ENCODE assay signal across 20 cellular contexts in the genomic region with DNA sequence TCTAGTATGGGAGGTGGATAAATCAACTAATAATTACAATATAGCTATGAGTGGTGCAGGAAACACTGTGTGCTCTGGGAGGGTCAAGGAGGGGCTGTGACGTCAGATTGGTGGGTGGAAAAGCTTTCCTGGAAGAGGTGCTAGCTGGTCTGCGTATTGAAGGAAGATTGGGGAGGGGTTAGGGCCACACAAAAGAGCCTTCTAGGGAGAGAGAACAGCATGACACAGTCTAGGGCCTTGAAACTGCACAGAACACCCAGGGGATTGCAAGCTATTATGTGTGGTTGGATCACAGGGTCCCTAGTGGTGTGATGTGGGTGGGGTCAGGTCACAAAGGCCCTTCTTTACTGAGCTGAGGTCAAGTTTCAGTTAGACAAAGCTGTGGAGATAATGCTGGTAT.
DNase-seq lines count a peak whose midpoint lies in the region; ATAC-seq and TF ChIP-seq lines count a peak whose summit lies in the region.
"Had no signal": no experiment of that assay in that cellular context is flagged by ENCODE, and none has a peak within 500 bp of the region (broad histone marks: within the 10 kb centered on the region; RNA-seq: fewer than 3 reads in every experiment).

No MANE protein-coding gene starts in this region.

- TF ChIP-seq CTCF in DND-41 (IDR thresholded peaks at IDR 0.05; ENCODE audit: borderline replicate concordance, extremely low read depth, low read length, poor library complexity, severe bottlenecking) (no peak), NB4 (IDR thresholded peaks at IDR 0.05; ENCODE audit: low read depth, low read length) (no peak), type B pancreatic cell (conservative IDR thresholded peaks at IDR 0.05) (peak; percentile 38), MCF 10A (IDR thresholded peaks at IDR 0.05; ENCODE audit: unreplicated experiment) (no peak)

- H3K9me3 ChIP-seq in DND-41 (ENCODE audit: insufficient read depth, low read length, severe bottlenecking): no peaks in the 10 kb centered on the region
- H3K9me3 ChIP-seq: SJSA1 had no signal

- CTCF ChIA-PET in activated naive CD4-positive, alpha-beta T cell treated with anti-CD3 and anti-CD28 coated beads for 36 hours (lab: Charles Lee): interaction anchor here (1.1 kb wide), 1 partner anchor 11 kb away, joined by 3 read pairs; no protein-coding TSS in a partner anchor
- CTCF ChIA-PET in MCF 10A (lab: Yijun Ruan, JAX): interaction anchor here (0.5 to 4.1 kb wide), 6 partner anchors 10 to 460 kb away, joined by 3 to 21 read pairs (median 6); no protein-coding TSS in a partner anchor

- H3K36me3 Mint-ChIP-seq in type B pancreatic cell (no peaks in the 10 kb centered on the region), MCF 10A (ENCODE audit: insufficient read depth, unreplicated experiment) (no peaks in the 10 kb centered on the region)
- no peaks in the 10 kb centered on the region for H3K36me3 Mint-ChIP-seq in activated naive CD4-positive, alpha-beta T cell treated with anti-CD3 and anti-CD28 coated beads for 36 hours (ENCODE audit: low read depth)

- no TSS peak for BruUV-seq in MCF 10A (replicated peaks; lab: Mats Ljungman, UMichigan)

- H3K27me3 Mint-ChIP-seq in type B pancreatic cell (no peaks in the 10 kb centered on the region), MCF 10A (ENCODE audit: insufficient read depth, unreplicated experiment) (no peaks in the 10 kb centered on the region)
- no peaks in the 10 kb centered on the region for H3K27me3 Mint-ChIP-seq in activated naive CD4-positive, alpha-beta T cell treated with anti-CD3 and anti-CD28 coated beads for 36 hours (ENCODE audit: low read depth)

- intact Hi-C loops in activated naive CD4-positive, alpha-beta T cell treated with anti-CD3 and anti-CD28 coated beads for 36 hours (cut with micrococcal nuclease): no loop called here
- intact Hi-C loops in MCF 10A (cut with micrococcal nuclease): no loop called here

- no peak overlapping the region for H3K4me2 ChIP-seq in DND-41 (ENCODE audit: insufficient read depth, low read length)
- H3K4me2 ChIP-seq: A549 had no signal

- H3K4me1 Mint-ChIP-seq in type B pancreatic cell (ENCODE audit: unreplicated experiment) (no peaks in the 10 kb centered on the region), MCF 10A (ENCODE audit: insufficient read depth, unreplicated experiment) (peaks cover 8% of the 10 kb centered on the region)
- H3K4me1 Mint-ChIP-seq in activated naive CD4-positive, alpha-beta T cell treated with anti-CD3 and anti-CD28 coated beads for 36 hours (ENCODE audit: low read depth): no peaks in the 10 kb centered on the region
- H3K4me1 Mint-ChIP-seq: CD8-positive, alpha-beta memory T cell had no signal

- H3K27ac ChIP-seq in DND-41 (ENCODE audit: low read length): no peak overlapping the region
- H3K27ac ChIP-seq: A549, HL-60, Peyer's patch, SJSA1 had no signal

- ATAC-seq in DND-41 (ENCODE audit: insufficient read depth, low read depth): 0 out of 3 replicates have a peak, but pooled peaks have one; percentile 33
- ATAC-seq: A549 had no signal

- no peaks in the 10 kb centered on the region for H3K27me3 ChIP-seq in DND-41 (ENCODE audit: insufficient read depth, low read length, poor library complexity)
- H3K27me3 ChIP-seq: Peyer's patch, SJSA1 had no signal

- H3K36me3 ChIP-seq in DND-41 (ENCODE audit: insufficient read depth, low read length): no peaks in the 10 kb centered on the region
- H3K36me3 ChIP-seq: Peyer's patch, SJSA1 had no signal

- DNase-seq in DND-41 (no peak), NB4 (ENCODE audit: low read depth) (peak; percentile 13), foreskin melanocyte (peak; percentile 89), type B pancreatic cell (ENCODE audit: extremely low spot score, unreplicated experiment) (no peak), SKM-1 treated with dmso at 0.1 percent for 144 hours (lab: John Stamatoyannopoulos, UW; ENCODE audit: unreplicated experiment) (no peak), MCF 10A (ENCODE audit: unreplicated experiment) (no peak)
- no peak for DNase-seq in activated naive CD4-positive, alpha-beta T cell treated with anti-CD3 and anti-CD28 coated beads for 36 hours
- DNase-seq: CD8-positive, alpha-beta memory T cell; DMS79; H7; HFFc6; IMR-90; NCI-H1048; NCI-H2081 treated with DMSO at 0.1 percent for 48 hours; NCI-H748 treated with DMSO at 0.1 percent for 48 hours; NK-92 treated with Interleukin-12 subunit alpha and Interleukin-12 subunit beta, amount 100 ng/mL, for 24 hours; Peyer's patch had no signal

- H4K20me1 ChIP-seq in DND-41 (ENCODE audit: insufficient read depth, low read length): no peaks in the 10 kb centered on the region

- H3K4me1 ChIP-seq in DND-41 (ENCODE audit: insufficient read depth, low read length): no peaks in the 10 kb centered on the region
- H3K4me1 ChIP-seq: Peyer's patch had no signal

- H3K4me3 ChIP-seq in DND-41 (ENCODE audit: low read depth in 1 of 2, low read length in 2 of 2) (no peak overlapping the region), NB4 (ENCODE audit: low read depth, low read length) (no peak overlapping the region)
- H3K4me3 ChIP-seq: A549, Peyer's patch, SJSA1 had no signal

- no peak overlapping the region for H2AFZ ChIP-seq in DND-41 (ENCODE audit: low read depth, low read length)

- POLR2A ChIA-PET in MCF 10A (lab: Yijun Ruan, JAX): no interaction called here

- H3K27ac Mint-ChIP-seq in type B pancreatic cell (no peak overlapping the region), MCF 10A (ENCODE audit: low read depth, unreplicated experiment) (no peak overlapping the region)
- H3K27ac Mint-ChIP-seq in activated naive CD4-positive, alpha-beta T cell treated with anti-CD3 and anti-CD28 coated beads for 36 hours: no peak overlapping the region
- H3K27ac Mint-ChIP-seq: HFFc6 had no signal

- H3K4me3 Mint-ChIP-seq in type B pancreatic cell (no peak overlapping the region), MCF 10A (ENCODE audit: unreplicated experiment) (no peak overlapping the region)
- no peak overlapping the region for H3K4me3 Mint-ChIP-seq in activated naive CD4-positive, alpha-beta T cell treated with anti-CD3 and anti-CD28 coated beads for 36 hours
- H3K4me3 Mint-ChIP-seq: CD8-positive, alpha-beta memory T cell; HFFc6 had no signal

- no peak overlapping the region for H3K9ac ChIP-seq in DND-41 (ENCODE audit: low read depth, low read length)

- H3K9me3 Mint-ChIP-seq in type B pancreatic cell (peaks cover 4% of the 10 kb centered on the region), MCF 10A (ENCODE audit: unreplicated experiment) (no peaks in the 10 kb centered on the region)
- H3K9me3 Mint-ChIP-seq in activated naive CD4-positive, alpha-beta T cell treated with anti-CD3 and anti-CD28 coated beads for 36 hours: peaks cover 4% of the 10 kb centered on the region

- no peak for TF ChIP-seq POLR2A in NB4 (IDR thresholded peaks at IDR 0.05; ENCODE audit: extremely low read depth, insufficient read length)

- H3K79me2 ChIP-seq in DND-41 (ENCODE audit: insufficient read depth, low read length): no peaks in the 10 kb centered on the region

Comparison
In these comparisons a context has a peak if more than half of its experiments do, and no peak if none do; other contexts are left out.
1. DNase-seq: peak in NB4 (single experiment) and foreskin melanocyte (single experiment); none in DND-41 (single experiment), type B pancreatic cell (single experiment), activated naive CD4-positive, alpha-beta T cell treated with anti-CD3 and anti-CD28 coated beads for 36 hours (single experiment), SKM-1 treated with dmso at 0.1 percent for 144 hours (single experiment) and MCF 10A (single experiment).